Comparison of ENCODE assay signal across 9 cellular contexts in genomic region chr22:38257170-38257569, GRCh38. TPM values are rescaled to one million over a fixed set of nuclear protein-coding genes. Genes with fewer than 3 reads are reported as not detected.
A peak's percentile ranks its signal among the peaks of the same experiment; 100 is the strongest.
DNase-seq lines count a peak whose midpoint lies in the region; ATAC-seq and TF ChIP-seq lines count a peak whose summit lies in the region.
"Had no signal": no experiment of that assay in that cellular context is flagged by ENCODE, and none has a peak within 500 bp of the region (broad histone marks: within the 10 kb centered on the region; RNA-seq: fewer than 3 reads in every experiment).

No MANE protein-coding gene starts in this region.

- H3F3A ChIP-seq in smooth muscle cell (ENCODE audit: low read depth), result peaks cover 7% of the 10 kb centered on the region

- intact Hi-C loops in body of pancreas (cut with DNase I), result no loop called here

- TF ChIP-seq CTCF in body of pancreas (IDR thresholded peaks at IDR 0.05), result no peak
- no peak for TF ChIP-seq CTCF in smooth muscle cell (IDR thresholded peaks at IDR 0.05; ENCODE audit: borderline replicate concordance, insufficient read depth, poor library complexity, severe bottlenecking)

- H2AFZ ChIP-seq in smooth muscle cell (ENCODE audit: low read depth), result no peak overlapping the region

- H3K36me3 ChIP-seq in body of pancreas (replicated peaks in 1 of 2; ENCODE audit: insufficient read depth in 1 of 2, low read depth in 2 of 2) (no peaks in the 10 kb centered on the region), smooth muscle cell (ENCODE audit: low read depth) (no peaks in the 10 kb centered on the region)

- DNase-seq in G401 (ENCODE audit: low spot score), result peak; percentile 53
- no peak for DNase-seq in body of pancreas
- DNase-seq in smooth muscle cell (lab: John Stamatoyannopoulos, UW; ENCODE audit: unreplicated experiment), result no peak
- no peak for DNase-seq in SHP77 treated with DMSO at 0.1 percent for 48 hours (lab: John Stamatoyannopoulos, UW)
- DNase-seq in cerebellar cortex (ENCODE audit: low spot score), result no peak
- DNase-seq: stimulated activated CD4-positive, alpha-beta T cell treated with anti-CD3 and anti-CD28 coated beads, Interleukin-12 subunit alpha, Interleukin-12 subunit beta, amount 100 ng/mL, for 4 hours had no signal

- H3K4me3 ChIP-seq in body of pancreas (no peak overlapping the region), smooth muscle cell (no peak overlapping the region)

- in situ Hi-C loops in G401 (cut with HindIII; ENCODE audit: low sequenced_read_pairs), result loop anchor here (25.0 kb wide), 1 partner anchor 145 kb away; the partner anchor contains the start of gene BAIAP2L2

- peak overlapping the region; percentile 40 to 80 (median 59) for H3K27ac ChIP-seq in body of pancreas
- H3K27ac ChIP-seq in layer of hippocampus (ENCODE audit: low read depth, low read length), result peak overlapping the region; percentile 63
- peak overlapping the region; percentile 66 for H3K27ac ChIP-seq in smooth muscle cell (ENCODE audit: low read depth)

- 41 to 42% methylated on average over 13 of the region's 13 CpGs for WGBS in body of pancreas, 2 donors
- WGBS in smooth muscle cell (ENCODE audit: low lambda C conversion rate), result 53% methylated on average over 13 of the region's 13 CpGs

- H3K9me3 ChIP-seq in body of pancreas, result no peaks in the 10 kb centered on the region
- H3K9me3 ChIP-seq in smooth muscle cell (replicated peaks; ENCODE audit: low read depth), result no peaks in the 10 kb centered on the region

- TF ChIP-seq POLR2A in body of pancreas (IDR thresholded peaks at IDR 0.05), result no peak

- no peak overlapping the region for H3K9ac ChIP-seq in smooth muscle cell (ENCODE audit: low read depth)

- no peaks in the 10 kb centered on the region for H3K27me3 ChIP-seq in body of pancreas
- H3K27me3 ChIP-seq in layer of hippocampus (ENCODE audit: control insufficient read depth, insufficient read depth, low read length), result no peaks in the 10 kb centered on the region
- no peaks in the 10 kb centered on the region for H3K27me3 ChIP-seq in smooth muscle cell (ENCODE audit: low read depth)

- H3K79me2 ChIP-seq in smooth muscle cell (ENCODE audit: low read depth), result peaks cover 99% of the 10 kb centered on the region

- H4K20me1 ChIP-seq in smooth muscle cell (ENCODE audit: low read depth), result peaks cover 100% of the 10 kb centered on the region

- ATAC-seq in body of pancreas (no peak), HG02973 (IDR thresholded peaks at IDR 0.05; ENCODE audit: unreplicated experiment) (no peak), HG03095 (IDR thresholded peaks at IDR 0.05; ENCODE audit: unreplicated experiment) (no peak)

- H3K4me2 ChIP-seq in smooth muscle cell, result peak overlapping the region; percentile 60

- peaks cover 30% of the 10 kb centered on the region for H3K4me1 ChIP-seq in body of pancreas
- peaks cover 31% of the 10 kb centered on the region for H3K4me1 ChIP-seq in smooth muscle cell (ENCODE audit: low read depth)

RNA-seq across cellular contexts. Expression of gene TMEM184B, which starts 15.6 kb away (rescaled TPM):
- total RNA-seq in G401 (2014; rRNA removed; shearing (Covaris generic)), result 16.2 and 20.5 TPM in 2 replicates
- total RNA-seq in body of pancreas (10 to 100 TPM; 28.7 to 31.4 TPM), smooth muscle cell (34.1 and 54.4 TPM in 2 replicates)
- polyA plus RNA-seq in smooth muscle cell, result 96.0 and 96.3 TPM in 2 replicates

RNA-seq across cellular contexts. Expression of gene MAFF, which starts 55.4 kb away (rescaled TPM):
- total RNA-seq in G401 (2014; rRNA removed; shearing (Covaris generic)), result 10.5 and 11.9 TPM in 2 replicates
- total RNA-seq in body of pancreas (10 to 100 TPM; 16.9 to 35.6 TPM), smooth muscle cell (51.2 and 52.4 TPM in 2 replicates)
- 48.2 and 53.4 TPM in 2 replicates for polyA plus RNA-seq in smooth muscle cell
